Comparison of ENCODE assay signal across 8 cellular contexts in the genomic region with DNA sequence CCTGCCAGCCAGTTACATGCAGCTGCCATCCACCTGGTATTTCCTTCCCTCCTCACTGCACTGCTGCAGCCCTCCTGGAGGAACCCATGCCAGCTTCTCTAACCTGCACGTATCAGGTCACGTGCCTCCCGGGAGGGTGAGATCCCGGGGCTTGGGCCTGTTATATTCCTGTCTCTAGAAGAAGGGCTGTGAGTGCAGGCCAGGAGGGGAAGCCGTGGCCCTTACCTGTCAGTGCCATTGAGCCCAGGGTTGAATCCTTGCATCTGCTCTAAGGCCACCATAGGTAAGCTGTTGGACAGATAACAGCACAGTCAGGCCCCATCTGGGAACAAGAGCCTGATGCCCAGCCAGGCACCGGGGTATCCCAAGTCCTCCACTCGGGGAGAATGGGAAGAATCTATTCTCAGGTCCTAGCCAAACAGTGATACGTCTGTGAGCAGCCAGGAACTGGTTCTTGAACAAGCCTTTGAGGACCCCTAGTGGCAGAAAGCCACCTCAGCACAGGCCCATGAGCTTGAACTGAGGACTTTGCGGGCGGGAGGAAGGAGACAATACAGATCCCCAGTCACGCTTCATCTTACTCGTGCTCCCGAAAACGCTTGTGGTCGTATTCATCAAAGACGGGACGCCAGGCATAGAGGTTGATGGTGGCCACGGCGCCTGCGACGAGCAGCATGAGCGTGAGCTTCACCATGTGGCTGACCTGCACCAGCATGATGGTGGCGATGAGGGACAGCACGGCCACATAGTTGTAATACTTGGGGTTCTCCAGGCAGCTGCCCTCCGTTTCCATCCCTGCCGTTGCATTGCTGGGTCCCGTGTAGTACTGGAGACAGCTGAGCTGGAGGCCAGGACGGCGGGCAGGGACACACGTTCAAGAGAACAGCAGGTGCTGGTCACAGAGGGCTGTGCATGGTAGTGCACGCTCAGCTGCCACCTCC. TPM values are rescaled to one million over a fixed set of nuclear protein-coding genes. Genes with fewer than 3 reads are reported as not detected.
A peak's percentile ranks its signal among the peaks of the same experiment; 100 is the strongest.
DNase-seq lines count a peak whose midpoint lies in the region; ATAC-seq and TF ChIP-seq lines count a peak whose summit lies in the region.

No MANE protein-coding gene starts in this region.

- H3K27me3 ChIP-seq in CD4-positive, alpha-beta T cell (ENCODE audit: control insufficient read depth, insufficient read depth, low read length): no peaks in the 10 kb centered on the region
- no peaks in the 10 kb centered on the region for H3K27me3 ChIP-seq in esophagus squamous epithelium

- no peaks in the 10 kb centered on the region for H3K9me3 Mint-ChIP-seq in CD4-positive, alpha-beta T cell
- no peaks in the 10 kb centered on the region for H3K9me3 Mint-ChIP-seq in natural killer cell
- H3K9me3 Mint-ChIP-seq in stimulated activated memory B cell treated with anti-CD40 and anti-IgM and Interleukin-4, amounts not matched to agents 10 μg/mL and 1 μg/mL and 100 μg/mL, for 72 hours: no peaks in the 10 kb centered on the region

- no peak for TF ChIP-seq POLR2A in esophagus squamous epithelium (IDR thresholded peaks at IDR 0.05)

- DNase-seq in CD4-positive, alpha-beta T cell: peak; percentile 57 to 73 (median 60)
- DNase-seq in HuH-7 (ENCODE audit: low spot score) (peak; percentile 94), OCI-M2 (lab: John Stamatoyannopoulos, UW; ENCODE audit: unreplicated experiment) (peak; percentile 20), activated T-cell treated with anti-CD3 and anti-CD28 coated beads for 48 hours (ENCODE audit: low read depth) (peak; percentile 54), esophagus squamous epithelium (lab: John Stamatoyannopoulos, UW) (peak; percentile 13), natural killer cell (peak; percentile 63)

- peak; percentile 93 for ATAC-seq in CD4-positive, alpha-beta T cell (ENCODE audit: poor library complexity)
- ATAC-seq in GM19395 (IDR thresholded peaks at IDR 0.05; ENCODE audit: unreplicated experiment) (peak; percentile 80), natural killer cell (peak; percentile 90 to 94 (median 92))
- ATAC-seq in stimulated activated memory B cell treated with anti-CD40 and anti-IgM and Interleukin-4, amounts not matched to agents 10 μg/mL and 1 μg/mL and 100 μg/mL, for 72 hours: peak; percentile 87

- H3K4me1 Mint-ChIP-seq in CD4-positive, alpha-beta T cell (ENCODE audit: low read depth): peaks cover 22% of the 10 kb centered on the region
- H3K4me1 Mint-ChIP-seq in natural killer cell: peaks cover 24 to 25% of the 10 kb centered on the region in 2 donors
- H3K4me1 Mint-ChIP-seq in stimulated activated memory B cell treated with anti-CD40 and anti-IgM and Interleukin-4, amounts not matched to agents 10 μg/mL and 1 μg/mL and 100 μg/mL, for 72 hours: peaks cover 22% of the 10 kb centered on the region

- H3K4me3 ChIP-seq in esophagus squamous epithelium: no peak overlapping the region

- CTCF ChIA-PET in CD4-positive, alpha-beta T cell (lab: Charles Lee): interaction anchor here (0.6 to 5.3 kb wide), 15 partner anchors 10 to 910 kb away, joined by 3 to 83 read pairs (median 4); a partner anchor contains a TSS

- POLR2A ChIA-PET in CD4-positive, alpha-beta T cell (lab: Charles Lee): interaction anchor here (1.2 to 3.1 kb wide), 4 partner anchors 12 to 418 kb away, joined by 3 to 18 read pairs (median 5); a partner anchor contains a TSS

- H3K27ac Mint-ChIP-seq in CD4-positive, alpha-beta T cell: no peak overlapping the region
- peak overlapping the region; percentile 48 to 66 for H3K27ac Mint-ChIP-seq in natural killer cell
- H3K27ac Mint-ChIP-seq in stimulated activated memory B cell treated with anti-CD40 and anti-IgM and Interleukin-4, amounts not matched to agents 10 μg/mL and 1 μg/mL and 100 μg/mL, for 72 hours: no peak overlapping the region

- WGBS in esophagus squamous epithelium, 2 donors: 32 to 56% methylated on average over 14 to 27 of the region's 31 CpGs

- intact Hi-C loops in CD4-positive, alpha-beta T cell (cut with DNase I, micrococcal nuclease): loop anchor here (1.0 to 10.0 kb wide), 5 partner anchors 35 to 417 kb away; a partner anchor contains a TSS
- intact Hi-C loops in esophagus squamous epithelium (cut with DNase I) (loop anchor here (5.0 kb wide), 1 partner anchor 420 kb away; no protein-coding TSS in a partner anchor), natural killer cell (cut with micrococcal nuclease) (loop anchor here (1.0 to 5.0 kb wide), 4 partner anchors 214 to 417 kb away; no protein-coding TSS in a partner anchor)

- TF ChIP-seq CTCF in CD4-positive, alpha-beta T cell (IDR thresholded peaks at IDR 0.05): peak; percentile 80
- TF ChIP-seq CTCF in esophagus squamous epithelium (IDR thresholded peaks at IDR 0.05) (peak; percentile 74 to 83 (median 80)), natural killer cell (IDR thresholded peaks at IDR 0.05) (peak; percentile 93)

- no peak overlapping the region for H3K27ac ChIP-seq in CD4-positive, alpha-beta T cell (ENCODE audit: low read depth, low read length)
- H3K27ac ChIP-seq in esophagus squamous epithelium: no peak overlapping the region

- no peaks in the 10 kb centered on the region for H3K36me3 Mint-ChIP-seq in CD4-positive, alpha-beta T cell (ENCODE audit: low read depth)
- no peaks in the 10 kb centered on the region for H3K36me3 Mint-ChIP-seq in natural killer cell
- peaks cover 41% of the 10 kb centered on the region for H3K36me3 Mint-ChIP-seq in stimulated activated memory B cell treated with anti-CD40 and anti-IgM and Interleukin-4, amounts not matched to agents 10 μg/mL and 1 μg/mL and 100 μg/mL, for 72 hours

- H3K36me3 ChIP-seq in esophagus squamous epithelium: peaks cover 0 to 41% (median 0%) of the 10 kb centered on the region in 3 donors

- no peak overlapping the region for H3K4me3 Mint-ChIP-seq in CD4-positive, alpha-beta T cell
- H3K4me3 Mint-ChIP-seq in natural killer cell: no peak overlapping the region
- H3K4me3 Mint-ChIP-seq in stimulated activated memory B cell treated with anti-CD40 and anti-IgM and Interleukin-4, amounts not matched to agents 10 μg/mL and 1 μg/mL and 100 μg/mL, for 72 hours: no peak overlapping the region

- H3K27me3 Mint-ChIP-seq in CD4-positive, alpha-beta T cell: no peaks in the 10 kb centered on the region
- no peaks in the 10 kb centered on the region for H3K27me3 Mint-ChIP-seq in natural killer cell (ENCODE audit: low read depth in 2 of 2)
- no peaks in the 10 kb centered on the region for H3K27me3 Mint-ChIP-seq in stimulated activated memory B cell treated with anti-CD40 and anti-IgM and Interleukin-4, amounts not matched to agents 10 μg/mL and 1 μg/mL and 100 μg/mL, for 72 hours

- H3K4me1 ChIP-seq in esophagus squamous epithelium: peaks cover 0 to 17% (median 8%) of the 10 kb centered on the region in 3 donors

- no peaks in the 10 kb centered on the region for H3K9me3 ChIP-seq in CD4-positive, alpha-beta T cell (ENCODE audit: control insufficient read depth, low read length)
- H3K9me3 ChIP-seq in esophagus squamous epithelium: no peaks in the 10 kb centered on the region

RNA-seq across cellular contexts. Expression of a gene that starts 34.4 kb away (rescaled TPM):
- 1 to 10 TPM; 3.4 to 3.5 TPM for total RNA-seq in CD4-positive, alpha-beta T cell
- total RNA-seq in esophagus squamous epithelium (10 to 100 TPM in 1 of 4 donors, 1 to 10 TPM in 3; 3.5 to 12.2 (median 6.4) TPM), natural killer cell (10 to 100 TPM in 2 of 3 donors, 1 to 10 TPM in 1; 8.1 to 15.1 (median 11.2) TPM)

RNA-seq across cellular contexts. Expression of a gene that starts 34.4 kb away (rescaled TPM):
- 10 to 100 TPM; 15.3 to 15.7 TPM for total RNA-seq in CD4-positive, alpha-beta T cell
- 10 to 100 TPM; 22.6 to 41.8 (median 25.8) TPM for total RNA-seq in esophagus squamous epithelium
- 10 to 100 TPM; 12.7 to 22.9 (median 15.9) TPM for total RNA-seq in natural killer cell

Comparison
In these comparisons a context has a peak if more than half of its experiments do, and no peak if none do; other contexts are left out.
1. DNase-seq: peak in every context shown above with its lines; median percentile 94 in HuH-7; 63 in natural killer cell; 60 in CD4-positive, alpha-beta T cell; 54 in activated T-cell treated with anti-CD3 and anti-CD28 coated beads for 48 hours; 20 in OCI-M2; 13 in esophagus squamous epithelium.
2. H3K27ac Mint-ChIP-seq: peak in natural killer cell (2 of 2); none in CD4-positive, alpha-beta T cell (single experiment) and stimulated activated memory B cell treated with anti-CD40 and anti-IgM and Interleukin-4, amounts not matched to agents 10 μg/mL and 1 μg/mL and 100 μg/mL, for 72 hours (single experiment).
3. Peak in every context shown above with its lines, with median percentiles within 50 percentile points of each other: ATAC-seq and CTCF ChIP-seq.